20 cellular contexts compared by ENCODE assay signal in the genomic region with DNA sequence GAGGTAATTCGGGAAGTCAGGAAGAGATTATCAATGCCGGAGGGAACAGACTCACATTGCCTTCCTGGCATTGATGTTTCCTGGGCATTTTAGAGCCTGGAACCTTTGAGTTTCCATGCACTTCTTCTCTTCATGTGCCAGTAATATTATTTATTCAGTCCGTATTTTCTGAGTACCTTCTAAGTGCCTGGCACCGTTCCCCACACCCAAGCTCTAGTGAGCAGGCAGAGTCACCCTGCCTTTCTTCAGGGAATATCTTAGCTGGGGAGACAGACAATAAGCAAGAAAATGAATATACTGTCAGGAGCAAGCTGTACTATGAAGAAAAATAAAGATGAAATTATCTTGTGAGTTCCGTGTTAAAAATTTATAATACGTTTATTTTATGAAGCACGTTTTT.
DNase-seq lines count a peak whose midpoint lies in the region; TF ChIP-seq lines count a peak whose summit lies in the region.
"Had no signal": no experiment of that assay in that cellular context is flagged by ENCODE, and none has a peak within 500 bp of the region (broad histone marks: within the 10 kb centered on the region; RNA-seq: fewer than 3 reads in every experiment).

No MANE protein-coding gene starts in this region.

- 57 to 60% methylated on average over 7 of the region's 7 CpGs for WGBS in thyroid gland, 2 donors

- H3K9me3 ChIP-seq in thyroid gland = no peaks in the 10 kb centered on the region
- H3K9me3 ChIP-seq: Caco-2 had no signal

- no peaks in the 10 kb centered on the region for H3K27me3 ChIP-seq in thyroid gland
- H3K27me3 ChIP-seq: BLaER1 had no signal

- no peak for TF ChIP-seq CTCF in thyroid gland (IDR thresholded peaks at IDR 0.05)

- H3K36me3 ChIP-seq in thyroid gland = no peaks in the 10 kb centered on the region
- H3K36me3 ChIP-seq: BLaER1 had no signal

- H3K4me3 ChIP-seq in thyroid gland (replicated peaks in 1 of 3) = no peak overlapping the region
- H3K4me3 ChIP-seq: BLaER1, GM12878, GM23338 had no signal

- no peaks in the 10 kb centered on the region for H3K4me1 ChIP-seq in thyroid gland
- H3K4me1 ChIP-seq: Caco-2 had no signal

- peak; percentile 28 for DNase-seq in NCI-H1105 treated with DMSO at 0.1 percent for 48 hours (lab: John Stamatoyannopoulos, UW)
- no peak for DNase-seq in NCI-H1105 (lab: John Stamatoyannopoulos, UW)
- DNase-seq in NCI-H1092 (lab: John Stamatoyannopoulos, UW) = peak; percentile 53
- peak; percentile 56 for DNase-seq in NCI-H2029 treated with DMSO at 0.1 percent for 48 hours (lab: John Stamatoyannopoulos, UW)
- DNase-seq in thyroid gland = peak; percentile 80 to 87
- DNase-seq in stimulated activated CD4-positive, alpha-beta T cell treated with anti-CD3 and anti-CD28 coated beads, Interleukin-1b, Interleukin-23, amount 100 ng/mL, for 48 hours = no peak
- no peak for DNase-seq in stimulated activated CD4-positive, alpha-beta T cell treated with anti-CD3 and anti-CD28 coated beads, Interleukin-2, amount 100 ng/mL, for 48 hours
- DNase-seq: Caco-2; CD4-positive, CD25-positive, alpha-beta regulatory T cell; CD8-positive, alpha-beta T cell; DMS 273 treated with DMSO at 0.1 percent for 48 hours; DMS79; EL; GDM1; H9 had no signal

- intact Hi-C loops in thyroid gland (cut with DNase I) = no loop called here

- no peak overlapping the region for H3K27ac ChIP-seq in thyroid gland
- H3K27ac ChIP-seq: 22Rv1, BLaER1, C4-2B had no signal

- TF ChIP-seq POLR2A in thyroid gland (IDR thresholded peaks at IDR 0.05) = no peak

Comparison
In these comparisons a context has a peak if more than half of its experiments do, and no peak if none do; other contexts are left out.
1. DNase-seq: peak in NCI-H1105 treated with DMSO at 0.1 percent for 48 hours (single experiment), NCI-H1092 (single experiment), NCI-H2029 treated with DMSO at 0.1 percent for 48 hours (single experiment) and thyroid gland (2 of 2); none in NCI-H1105 (single experiment), stimulated activated CD4-positive, alpha-beta T cell treated with anti-CD3 and anti-CD28 coated beads, Interleukin-1b, Interleukin-23, amount 100 ng/mL, for 48 hours (single experiment) and stimulated activated CD4-positive, alpha-beta T cell treated with anti-CD3 and anti-CD28 coated beads, Interleukin-2, amount 100 ng/mL, for 48 hours (0 of 2).